Comparison of ENCODE assay signal across 1 cellular context in genomic region chr6:38025431-38025830, GRCh38.
TF ChIP-seq lines count a peak whose summit lies in the region.

No MANE protein-coding gene starts in this region.

TF ChIP-seq in IMR-90, 13 proteins besides CTCF, POLR2A, EP300 and RAD21 (continued from another document):
- TF ChIP-seq SMC3 (IDR thresholded peaks at IDR 0.05; ENCODE audit: low read depth, low read length) (no peak), NFE2L2 (IDR thresholded peaks at IDR 0.05; ENCODE audit: low read depth, low read length) (no peak), CHD1 (IDR thresholded peaks at IDR 0.05; ENCODE audit: low read depth, low read length) (no peak)
